1 cellular context compared by ENCODE assay signal in the genomic region with DNA sequence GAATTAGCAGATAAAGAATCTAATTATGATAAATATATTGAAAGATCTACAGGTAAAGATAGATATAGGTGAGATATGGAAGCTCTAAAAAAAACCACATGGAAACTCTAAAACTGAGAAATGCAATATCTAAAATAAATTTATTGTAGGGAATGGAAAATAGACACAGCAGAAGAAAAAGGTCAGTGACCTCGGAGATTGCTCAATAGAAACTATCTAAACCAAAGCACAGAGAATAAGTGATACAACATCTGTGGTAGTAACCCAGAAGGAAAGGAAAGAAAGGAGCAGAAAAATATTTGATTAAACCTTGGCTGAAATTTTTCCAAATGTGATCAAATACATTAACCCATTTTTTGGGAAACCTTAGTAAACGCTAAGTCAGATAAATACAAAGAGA.
TF ChIP-seq lines count a peak whose summit lies in the region.

No MANE protein-coding gene starts in this region.

TF ChIP-seq in K562, 482 proteins besides CTCF, POLR2A, EP300 and RAD21:
- TF ChIP-seq CEBPG (CRISPR knock-in tag; IDR thresholded peaks at IDR 0.05) (no peak), CEBPG (tag; conservative IDR thresholded peaks at IDR 0.05 in 1 of 2, IDR thresholded peaks at IDR 0.05 in 1 of 2) (0 out of 4 replicates have a peak, but pooled peaks of 1 of the 2 experiments have one; percentile 14), ZNF764 (CRISPR knock-in tag; IDR thresholded peaks at IDR 0.05; ENCODE audit: low read depth) (no peak), CEBPB (tag; IDR thresholded peaks at IDR 0.05) (peak; percentile 35)
